In the genomic region with DNA sequence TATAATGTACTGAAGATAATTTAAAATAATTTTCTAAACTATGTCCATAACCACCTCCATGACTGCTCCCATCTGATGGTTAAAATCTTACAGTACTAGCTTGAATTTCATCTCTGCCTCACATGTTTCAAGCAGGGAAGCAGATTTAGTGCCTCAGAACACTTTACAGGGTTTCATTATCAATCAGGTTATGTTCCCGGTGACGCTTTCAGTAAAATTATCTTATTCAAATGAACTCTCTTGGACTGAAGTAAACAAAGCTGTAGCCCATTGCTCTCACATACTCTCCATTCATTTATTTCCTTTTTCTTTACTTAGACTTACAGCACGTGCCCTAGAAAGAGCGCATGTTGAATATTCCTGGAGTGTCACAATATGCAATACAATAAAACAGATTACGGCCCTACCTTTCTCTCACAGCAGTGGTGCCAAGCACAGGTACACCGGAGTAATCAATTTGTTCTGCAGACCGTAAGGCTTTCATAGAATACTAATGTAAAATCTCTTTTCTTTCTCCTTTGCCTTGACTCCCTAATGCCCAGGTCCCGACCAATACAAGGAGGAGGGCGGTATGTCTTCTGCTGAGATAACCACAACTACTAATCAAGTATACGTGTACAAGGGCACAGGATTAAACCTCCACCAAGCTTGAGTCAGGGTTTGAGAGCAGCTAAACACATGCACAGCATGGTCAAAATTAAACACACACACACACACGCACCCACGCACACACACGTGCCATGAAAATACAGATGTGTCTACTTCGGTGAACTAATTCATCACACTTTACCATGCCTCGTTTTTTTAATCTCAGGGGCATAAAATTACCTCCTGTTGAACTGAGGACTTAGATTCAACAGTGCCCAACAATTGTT, we compare ENCODE assay signal across 8 cellular contexts.
DNase-seq lines count a peak whose midpoint lies in the region; ATAC-seq and TF ChIP-seq lines count a peak whose summit lies in the region.

No MANE protein-coding gene starts in this region.

- no peaks in the 10 kb centered on the region; the same call in 1 of the 2 replicates for H3K79me2 ChIP-seq in GM23338 (replicated peaks; ENCODE audit: insufficient read depth)

- H3K4me3 ChIP-seq in GM23338 (peak overlapping the region; percentile 21), right lobe of liver (no peak overlapping the region)

- H3K27me3 ChIP-seq in GM23338 (ENCODE audit: insufficient read depth) (no peaks in the 10 kb centered on the region), right lobe of liver (no peaks in the 10 kb centered on the region)

- H3K4me1 ChIP-seq in GM23338 (ENCODE audit: insufficient read depth) (peaks cover 28% of the 10 kb centered on the region), right lobe of liver (peaks cover 0 to 38% (median 10%) of the 10 kb centered on the region in 4 donors)

- H3K27ac Mint-ChIP-seq in GM23338 = no peak overlapping the region
- H3K27ac Mint-ChIP-seq in endothelial cell (ENCODE audit: unreplicated experiment) = no peak overlapping the region

- DNase-seq in GM23338 (ENCODE audit: low spot score) = peak; percentile 18
- DNase-seq in right lobe of liver = no peak
- no peak for DNase-seq in endothelial cell (ENCODE audit: low spot score)
- DNase-seq in DMS 273 treated with DMSO at 0.1 percent for 48 hours (lab: John Stamatoyannopoulos, UW) = no peak
- DNase-seq in GF-D8 (lab: John Stamatoyannopoulos, UW) = no peak
- DNase-seq in NCI-H1694 treated with DMSO at 0.1 percent for 48 hours (lab: John Stamatoyannopoulos, UW) = no peak

- no peaks in the 10 kb centered on the region for H3K9me3 ChIP-seq in right lobe of liver

- no peak overlapping the region for H2AFZ ChIP-seq in GM23338

- no peaks in the 10 kb centered on the region for H3K36me3 ChIP-seq in GM23338 (ENCODE audit: insufficient read depth)
- H3K36me3 ChIP-seq in right lobe of liver = no peaks in the 10 kb centered on the region

- H3K4me2 ChIP-seq in GM23338 = peak overlapping the region; percentile 52

- H3K9me3 Mint-ChIP-seq in GM23338 = no peaks in the 10 kb centered on the region
- H3K9me3 Mint-ChIP-seq in endothelial cell (ENCODE audit: unreplicated experiment) = no peaks in the 10 kb centered on the region

- H3K27ac ChIP-seq in GM23338 (ENCODE audit: low read depth) (no peak overlapping the region), right lobe of liver (no peak overlapping the region)

- H3K36me3 Mint-ChIP-seq in GM23338 (ENCODE audit: low read depth) (no peaks in the 10 kb centered on the region; the same call in 2 of the 3 replicates), endothelial cell (ENCODE audit: low read depth, unreplicated experiment) (no peaks in the 10 kb centered on the region)

- TF ChIP-seq CTCF in GM23338 (conservative IDR thresholded peaks at IDR 0.05; ENCODE audit: low read depth in 2 of 2) (no peak), right lobe of liver (IDR thresholded peaks at IDR 0.05) (no peak), endothelial cell (IDR thresholded peaks at IDR 0.05; ENCODE audit: unreplicated experiment) (no peak)

- ATAC-seq in GM18505 (IDR thresholded peaks at IDR 0.05; ENCODE audit: unreplicated experiment) (peak; percentile 77), GM23338 (peak; percentile 21), HG03575 (IDR thresholded peaks at IDR 0.05; ENCODE audit: extremely low read depth, insufficient number of reproducible peaks, low FRiP score, unreplicated experiment) (peak; percentile 86), right lobe of liver (peak; percentile 30 to 39 (median 36))

- H3K4me3 Mint-ChIP-seq in GM23338 = peak overlapping the region; percentile 41
- no peak overlapping the region for H3K4me3 Mint-ChIP-seq in endothelial cell (ENCODE audit: unreplicated experiment)

- TF ChIP-seq POLR2A in GM18505 (IDR thresholded peaks at IDR 0.05; ENCODE audit: borderline replicate concordance, extremely low read depth, insufficient read depth, insufficient read length) (no peak), right lobe of liver (IDR thresholded peaks at IDR 0.05) (no peak)

- WGBS in right lobe of liver (ENCODE audit: insufficient coverage, low coverage, low lambda C conversion rate, missing lambda C conversion rate) = 59% methylated on average over 15 of the region's 15 CpGs

- H4K20me1 ChIP-seq in GM23338 (replicated peaks; ENCODE audit: insufficient read depth) = no peaks in the 10 kb centered on the region

- H3K4me1 Mint-ChIP-seq in GM23338 (peaks cover 54% of the 10 kb centered on the region), endothelial cell (ENCODE audit: unreplicated experiment) (peaks cover 26% of the 10 kb centered on the region)

- no peaks in the 10 kb centered on the region for H3F3A ChIP-seq in GM23338 (replicated peaks; ENCODE audit: low read depth)

- H3K9me2 ChIP-seq in GM23338 (ENCODE audit: insufficient read depth) = no peaks in the 10 kb centered on the region

- H3K27me3 Mint-ChIP-seq in GM23338 (ENCODE audit: insufficient read depth, low read depth, poor library complexity) (peaks cover 5% of the 10 kb centered on the region), endothelial cell (ENCODE audit: unreplicated experiment) (no peaks in the 10 kb centered on the region)

- intact Hi-C loops in right lobe of liver (cut with DNase I) = no loop called here

TF ChIP-seq in GM23338, 12 proteins besides CTCF, POLR2A, EP300 and RAD21:
- TF ChIP-seq, protein P1, sequence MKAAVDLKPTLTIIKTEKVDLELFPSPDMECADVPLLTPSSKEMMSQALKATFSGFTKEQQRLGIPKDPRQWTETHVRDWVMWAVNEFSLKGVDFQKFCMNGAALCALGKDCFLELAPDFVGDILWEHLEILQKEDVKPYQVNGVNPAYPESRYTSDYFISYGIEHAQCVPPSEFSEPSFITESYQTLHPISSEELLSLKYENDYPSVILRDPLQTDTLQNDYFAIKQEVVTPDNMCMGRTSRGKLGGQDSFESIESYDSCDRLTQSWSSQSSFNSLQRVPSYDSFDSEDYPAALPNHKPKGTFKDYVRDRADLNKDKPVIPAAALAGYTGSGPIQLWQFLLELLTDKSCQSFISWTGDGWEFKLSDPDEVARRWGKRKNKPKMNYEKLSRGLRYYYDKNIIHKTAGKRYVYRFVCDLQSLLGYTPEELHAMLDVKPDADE (IDR thresholded peaks at IDR 0.05) = no peak

Comparison
In these comparisons a context has a peak if more than half of its experiments do, and no peak if none do; other contexts are left out.
1. ATAC-seq: peak in every context shown above with its lines; median percentile 86 in HG03575; 77 in GM18505; 36 in right lobe of liver; 21 in GM23338.